Comparison of ENCODE assay signal across 25 cellular contexts in the genomic region with DNA sequence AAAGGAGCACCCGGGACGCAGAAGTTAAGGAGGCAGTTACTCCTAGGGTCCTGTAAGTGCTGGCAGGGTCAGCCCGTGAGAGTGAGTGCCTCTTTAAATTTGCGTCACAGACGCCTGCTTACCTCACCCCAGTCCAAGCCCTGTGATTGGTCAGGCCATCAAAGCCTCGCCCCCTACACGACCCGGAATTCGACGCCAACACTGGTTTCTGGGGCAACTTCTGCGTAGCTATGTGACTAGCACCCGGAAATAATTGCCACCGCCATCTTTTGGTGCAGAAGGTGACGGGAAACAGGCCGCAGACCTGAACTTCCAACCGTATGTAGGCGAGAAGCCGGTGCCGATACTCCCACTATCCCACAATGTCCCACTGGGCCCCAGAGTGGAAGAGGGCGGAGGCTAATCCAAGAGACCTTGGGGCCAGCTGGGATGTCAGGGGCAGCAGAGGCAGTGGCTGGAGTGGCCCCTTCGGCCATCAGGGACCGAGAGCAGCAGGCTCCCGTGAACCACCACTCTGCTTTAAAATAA.
"Had no signal": no experiment of that assay in that cellular context is flagged by ENCODE, and none has a peak within 500 bp of the region (broad histone marks: within the 10 kb centered on the region; RNA-seq: fewer than 3 reads in every experiment).

TSS of gene DDX53 (plus strand) at position 265 of the 528 bp plus-strand sequence. CDS start at position 363, 98 bp downstream.

- H3K9me3 Mint-ChIP-seq: activated CD4-positive, alpha-beta T cell treated with anti-CD3 and anti-CD28 coated beads, Interleukin-2, amount 10 ng/mL, durations not matched to agents 7 days and 5 days; activated CD8-positive, alpha-beta T cell treated with anti-CD3 and anti-CD28 coated beads for 36 hours; activated naive CD4-positive, alpha-beta T cell treated with anti-CD3 and anti-CD28 coated beads, Interleukin-2, amount 50 U/mL, for 24 hours; dendritic cell treated with granulocyte-macrophage colony-stimulating factor and Interleukin-4, amounts not matched to agents 40 ng/mL and 50 ng/mL, for 4 days; naive thymus-derived CD8-positive, alpha-beta T cell; neural progenitor cell; stimulated activated naive CD8-positive, alpha-beta T cell treated with anti-CD3 and anti-CD28 coated beads, Interleukin-15, amount 100 ng/mL, for 72 hours had no signal

- H3K36me3 Mint-ChIP-seq: activated CD8-positive, alpha-beta memory T cell treated with anti-CD3 and anti-CD28 coated beads, Interleukin-2, amount 10 ng/mL, durations not matched to agents 7 days and 5 days; activated naive CD4-positive, alpha-beta T cell treated with anti-CD3 and anti-CD28 coated beads, Interleukin-2, amount 50 U/mL, for 24 hours; brain; mesothelial cell of epicardium; naive thymus-derived CD8-positive, alpha-beta T cell; neural progenitor cell; stimulated activated effector memory CD8-positive, alpha-beta T cell treated with anti-CD3 and anti-CD28 coated beads, Interleukin-12 subunit alpha, Interleukin-12 subunit beta, amount 100 ng/mL, for 72 hours had no signal

- H3K27ac Mint-ChIP-seq: activated CD4-positive, alpha-beta T cell treated with anti-CD3 and anti-CD28 coated beads, Interleukin-2, amount 10 ng/mL, durations not matched to agents 7 days and 5 days; activated CD8-positive, alpha-beta memory T cell treated with anti-CD3 and anti-CD28 coated beads, Interleukin-2, amount 10 ng/mL, durations not matched to agents 7 days and 5 days; activated CD8-positive, alpha-beta T cell treated with anti-CD3 and anti-CD28 coated beads for 36 hours; activated naive CD4-positive, alpha-beta T cell treated with anti-CD3 and anti-CD28 coated beads, Interleukin-2, amount 50 U/mL, for 24 hours; brain; dendritic cell treated with granulocyte-macrophage colony-stimulating factor and Interleukin-4, amounts not matched to agents 40 ng/mL and 50 ng/mL, for 4 days; mesothelial cell of epicardium; naive thymus-derived CD8-positive, alpha-beta T cell; neural progenitor cell; stimulated activated effector memory CD8-positive, alpha-beta T cell treated with anti-CD3 and anti-CD28 coated beads, Interleukin-12 subunit alpha, Interleukin-12 subunit beta, amount 100 ng/mL, for 72 hours; stimulated activated naive CD8-positive, alpha-beta T cell treated with anti-CD3 and anti-CD28 coated beads, Interleukin-15, amount 100 ng/mL, for 72 hours had no signal

- H3K4me1 Mint-ChIP-seq: activated CD4-positive, alpha-beta T cell treated with anti-CD3 and anti-CD28 coated beads, Interleukin-2, amount 10 ng/mL, durations not matched to agents 7 days and 5 days; activated CD8-positive, alpha-beta memory T cell treated with anti-CD3 and anti-CD28 coated beads, Interleukin-2, amount 10 ng/mL, durations not matched to agents 7 days and 5 days; activated naive CD4-positive, alpha-beta T cell treated with anti-CD3 and anti-CD28 coated beads, Interleukin-2, amount 50 U/mL, for 24 hours; brain; mesothelial cell of epicardium; naive thymus-derived CD8-positive, alpha-beta T cell; neural progenitor cell; stimulated activated effector memory CD8-positive, alpha-beta T cell treated with anti-CD3 and anti-CD28 coated beads, Interleukin-12 subunit alpha, Interleukin-12 subunit beta, amount 100 ng/mL, for 72 hours; stimulated activated naive CD8-positive, alpha-beta T cell treated with anti-CD3 and anti-CD28 coated beads, Interleukin-15, amount 100 ng/mL, for 72 hours had no signal

- H3K4me3 Mint-ChIP-seq: activated CD4-positive, alpha-beta T cell treated with anti-CD3 and anti-CD28 coated beads, Interleukin-2, amount 10 ng/mL, durations not matched to agents 7 days and 5 days; activated CD8-positive, alpha-beta memory T cell treated with anti-CD3 and anti-CD28 coated beads, Interleukin-2, amount 10 ng/mL, durations not matched to agents 7 days and 5 days; activated CD8-positive, alpha-beta T cell treated with anti-CD3 and anti-CD28 coated beads for 36 hours; activated naive CD4-positive, alpha-beta T cell treated with anti-CD3 and anti-CD28 coated beads, Interleukin-2, amount 50 U/mL, for 24 hours; brain; dendritic cell treated with granulocyte-macrophage colony-stimulating factor and Interleukin-4, amounts not matched to agents 40 ng/mL and 50 ng/mL, for 4 days; mesothelial cell of epicardium; naive thymus-derived CD8-positive, alpha-beta T cell; neural progenitor cell; stimulated activated effector memory CD8-positive, alpha-beta T cell treated with anti-CD3 and anti-CD28 coated beads, Interleukin-12 subunit alpha, Interleukin-12 subunit beta, amount 100 ng/mL, for 72 hours; stimulated activated naive CD8-positive, alpha-beta T cell treated with anti-CD3 and anti-CD28 coated beads, Interleukin-15, amount 100 ng/mL, for 72 hours had no signal

- DNase-seq: activated CD4-positive, alpha-beta T cell treated with anti-CD3 and anti-CD28 coated beads, Interleukin-2, amount 10 ng/mL, durations not matched to agents 7 days and 5 days; activated CD4-positive, CD25-positive, alpha-beta regulatory T cell treated with anti-CD3 and anti-CD28 coated beads, Interleukin-2, amount 50 U/mL, for 72 hours; activated CD8-positive, alpha-beta memory T cell treated with anti-CD3 and anti-CD28 coated beads, Interleukin-2, amount 10 ng/mL, durations not matched to agents 7 days and 5 days; activated CD8-positive, alpha-beta T cell treated with anti-CD3 and anti-CD28 coated beads for 36 hours; activated gamma-delta T cell; activated T-cell treated with anti-CD3 and anti-CD28 coated beads for 4 hours; aorta; caudate nucleus; effector CD8-positive, alpha-beta T cell; foreskin melanocyte; left ventricle myocardium inferior; mammary epithelial cell; naive thymus-derived CD8-positive, alpha-beta T cell; posterior cingulate gyrus; small intestine; stimulated activated CD4-positive, alpha-beta T cell treated with anti-CD3 and anti-CD28 coated beads, Interleukin-2, amount 100 ng/mL, for 24 hours; stimulated activated naive CD8-positive, alpha-beta T cell treated with anti-CD3 and anti-CD28 coated beads, Interleukin-15, amount 100 ng/mL, for 72 hours; T1000; transverse colon had no signal

- H3K27me3 Mint-ChIP-seq: activated CD8-positive, alpha-beta memory T cell treated with anti-CD3 and anti-CD28 coated beads, Interleukin-2, amount 10 ng/mL, durations not matched to agents 7 days and 5 days; activated CD8-positive, alpha-beta T cell treated with anti-CD3 and anti-CD28 coated beads for 36 hours; activated naive CD4-positive, alpha-beta T cell treated with anti-CD3 and anti-CD28 coated beads, Interleukin-2, amount 50 U/mL, for 24 hours; dendritic cell treated with granulocyte-macrophage colony-stimulating factor and Interleukin-4, amounts not matched to agents 40 ng/mL and 50 ng/mL, for 4 days; stimulated activated naive CD8-positive, alpha-beta T cell treated with anti-CD3 and anti-CD28 coated beads, Interleukin-15, amount 100 ng/mL, for 72 hours had no signal
